In genomic region chr2:130185436-130185835, GRCh38 we compare ENCODE assay signal across 19 cellular contexts. TPM values are rescaled to one million over a fixed set of nuclear protein-coding genes. Genes with fewer than 3 reads are reported as not detected.
DNase-seq lines count a peak whose midpoint lies in the region; ATAC-seq and TF ChIP-seq lines count a peak whose summit lies in the region.
"Had no signal": no experiment of that assay in that cellular context is flagged by ENCODE, and none has a peak within 500 bp of the region (broad histone marks: within the 10 kb centered on the region; RNA-seq: fewer than 3 reads in every experiment).

No MANE protein-coding gene starts in this region.

- H3K9me3 Mint-ChIP-seq in activated CD4-positive, alpha-beta T cell treated with anti-CD3 and anti-CD28 coated beads, Interleukin-2, amount 10 ng/mL, durations not matched to agents 24 days and 14 days, result no peaks in the 10 kb centered on the region
- H3K9me3 Mint-ChIP-seq in HFFc6 (no peaks in the 10 kb centered on the region), glutamatergic neuron (ENCODE audit: unreplicated experiment) (peaks cover 5% of the 10 kb centered on the region)
- no peaks in the 10 kb centered on the region for H3K9me3 Mint-ChIP-seq in stimulated activated effector memory CD8-positive, alpha-beta T cell treated with anti-CD3 and anti-CD28 coated beads, Interleukin-12 subunit alpha, Interleukin-12 subunit beta, amount 100 ng/mL, for 72 hours
- H3K9me3 Mint-ChIP-seq in activated T-cell treated with anti-CD3 and anti-CD28 coated beads, Interleukin-2, amount 50 U/mL, for 4 hours, result no peaks in the 10 kb centered on the region

- H3K4me3 Mint-ChIP-seq in activated CD4-positive, alpha-beta T cell treated with anti-CD3 and anti-CD28 coated beads, Interleukin-2, amount 10 ng/mL, durations not matched to agents 24 days and 14 days, result no peak overlapping the region
- H3K4me3 Mint-ChIP-seq in HFFc6 (no peak overlapping the region), glutamatergic neuron (ENCODE audit: unreplicated experiment) (no peak overlapping the region)
- no peak overlapping the region for H3K4me3 Mint-ChIP-seq in stimulated activated effector memory CD8-positive, alpha-beta T cell treated with anti-CD3 and anti-CD28 coated beads, Interleukin-12 subunit alpha, Interleukin-12 subunit beta, amount 100 ng/mL, for 72 hours
- H3K4me3 Mint-ChIP-seq in activated T-cell treated with anti-CD3 and anti-CD28 coated beads, Interleukin-2, amount 50 U/mL, for 4 hours, result no peak overlapping the region

- no peak for DNase-seq in activated CD4-positive, alpha-beta T cell treated with anti-CD3 and anti-CD28 coated beads, Interleukin-2, amount 10 ng/mL, durations not matched to agents 24 days and 14 days
- DNase-seq in activated CD4-positive, alpha-beta T cell treated with anti-CD3 and anti-CD28 coated beads for 4 hours, result no peak
- DNase-seq in HFFc6 (no peak), glutamatergic neuron (no peak), NCI-H1417 (lab: John Stamatoyannopoulos, UW) (no peak)
- no peak for DNase-seq in stimulated activated effector memory CD8-positive, alpha-beta T cell treated with anti-CD3 and anti-CD28 coated beads, Interleukin-12 subunit alpha, Interleukin-12 subunit beta, amount 100 ng/mL, for 72 hours (ENCODE audit: low spot score in 2 of 2)
- DNase-seq in activated T-cell treated with anti-CD3 and anti-CD28 coated beads, Interleukin-2, amount 50 U/mL, for 4 hours, result no peak
- DNase-seq: GF-D8, GOT3, KG1, NCI-H1048, NCI-H146, NCI-H2081, NCI-H748 treated with DMSO at 0.1 percent for 48 hours, PC-9 had no signal

- H3K4me1 Mint-ChIP-seq in activated CD4-positive, alpha-beta T cell treated with anti-CD3 and anti-CD28 coated beads, Interleukin-2, amount 10 ng/mL, durations not matched to agents 24 days and 14 days, result peaks cover 7% of the 10 kb centered on the region
- peaks cover 25% of the 10 kb centered on the region for H3K4me1 Mint-ChIP-seq in HFFc6 (ENCODE audit: low read depth)
- peaks cover 20% of the 10 kb centered on the region for H3K4me1 Mint-ChIP-seq in glutamatergic neuron (ENCODE audit: low read depth, unreplicated experiment)
- H3K4me1 Mint-ChIP-seq in stimulated activated effector memory CD8-positive, alpha-beta T cell treated with anti-CD3 and anti-CD28 coated beads, Interleukin-12 subunit alpha, Interleukin-12 subunit beta, amount 100 ng/mL, for 72 hours, result peaks cover 24% of the 10 kb centered on the region
- H3K4me1 Mint-ChIP-seq in activated T-cell treated with anti-CD3 and anti-CD28 coated beads, Interleukin-2, amount 50 U/mL, for 4 hours (ENCODE audit: low read depth), result peaks cover 16% of the 10 kb centered on the region

- TF ChIP-seq CTCF in HFFc6 (IDR thresholded peaks at IDR 0.05), result no peak
- no peak for TF ChIP-seq CTCF in glutamatergic neuron (IDR thresholded peaks at IDR 0.05; ENCODE audit: partially characterized antibody, unreplicated experiment)

- intact Hi-C loops in activated CD4-positive, alpha-beta T cell treated with anti-CD3 and anti-CD28 coated beads, Interleukin-2, amount 10 ng/mL, durations not matched to agents 24 days and 14 days (cut with micrococcal nuclease), result no loop called here

- peak overlapping the region; percentile 58 for H3K27ac Mint-ChIP-seq in activated CD4-positive, alpha-beta T cell treated with anti-CD3 and anti-CD28 coated beads, Interleukin-2, amount 10 ng/mL, durations not matched to agents 24 days and 14 days
- H3K27ac Mint-ChIP-seq in HFFc6, result peak overlapping the region; percentile 58
- peak overlapping the region; percentile 28 for H3K27ac Mint-ChIP-seq in glutamatergic neuron (ENCODE audit: unreplicated experiment)
- peak overlapping the region; percentile 89 for H3K27ac Mint-ChIP-seq in stimulated activated effector memory CD8-positive, alpha-beta T cell treated with anti-CD3 and anti-CD28 coated beads, Interleukin-12 subunit alpha, Interleukin-12 subunit beta, amount 100 ng/mL, for 72 hours

- no peaks in the 10 kb centered on the region for H3K27me3 Mint-ChIP-seq in activated CD4-positive, alpha-beta T cell treated with anti-CD3 and anti-CD28 coated beads, Interleukin-2, amount 10 ng/mL, durations not matched to agents 24 days and 14 days
- H3K27me3 Mint-ChIP-seq in HFFc6 (ENCODE audit: insufficient read depth) (peaks cover 2% of the 10 kb centered on the region), glutamatergic neuron (ENCODE audit: unreplicated experiment) (peaks cover 14% of the 10 kb centered on the region)
- H3K27me3 Mint-ChIP-seq in activated T-cell treated with anti-CD3 and anti-CD28 coated beads, Interleukin-2, amount 50 U/mL, for 4 hours (ENCODE audit: low read depth), result no peaks in the 10 kb centered on the region

- peaks cover 20% of the 10 kb centered on the region for H3K36me3 Mint-ChIP-seq in activated CD4-positive, alpha-beta T cell treated with anti-CD3 and anti-CD28 coated beads, Interleukin-2, amount 10 ng/mL, durations not matched to agents 24 days and 14 days (ENCODE audit: low read depth)
- peaks cover 6% of the 10 kb centered on the region; the same call in 1 of the 2 replicates for H3K36me3 Mint-ChIP-seq in HFFc6 (ENCODE audit: low read depth)
- H3K36me3 Mint-ChIP-seq in glutamatergic neuron (ENCODE audit: unreplicated experiment), result no peaks in the 10 kb centered on the region
- H3K36me3 Mint-ChIP-seq in stimulated activated effector memory CD8-positive, alpha-beta T cell treated with anti-CD3 and anti-CD28 coated beads, Interleukin-12 subunit alpha, Interleukin-12 subunit beta, amount 100 ng/mL, for 72 hours, result peaks cover 36% of the 10 kb centered on the region
- peaks cover 3% of the 10 kb centered on the region for H3K36me3 Mint-ChIP-seq in activated T-cell treated with anti-CD3 and anti-CD28 coated beads, Interleukin-2, amount 50 U/mL, for 4 hours (ENCODE audit: insufficient read depth)

- ATAC-seq in stimulated activated effector memory CD8-positive, alpha-beta T cell treated with anti-CD3 and anti-CD28 coated beads, Interleukin-12 subunit alpha, Interleukin-12 subunit beta, amount 100 ng/mL, for 72 hours, result no peak
- ATAC-seq in activated T-cell treated with anti-CD3 and anti-CD28 coated beads, Interleukin-2, amount 50 U/mL, for 4 hours, result no peak
- no peak for ATAC-seq in GM19455 (IDR thresholded peaks at IDR 0.05; ENCODE audit: unreplicated experiment)

RNA-seq across cellular contexts. Expression of gene MZT2B, which starts 3.4 kb away (rescaled TPM):
- 312 and 329 TPM in 2 replicates for total RNA-seq in activated CD4-positive, alpha-beta T cell treated with anti-CD3 and anti-CD28 coated beads, Interleukin-2, amount 10 ng/mL, durations not matched to agents 24 days and 14 days
- total RNA-seq in HFFc6 (2021; fragmentation: NEBNext Ultra II Directional; extraction: Animal tissue kit (Norgen Biotek cat#: 25700)), result 100 to 1,000 TPM; 259 to 361 (median 309) TPM
- total RNA-seq in glutamatergic neuron (ENCODE audit: unreplicated experiment), result 172 TPM
- 100 to 1,000 TPM; 263 to 292 (median 276) TPM for total RNA-seq in activated T-cell treated with anti-CD3 and anti-CD28 coated beads, Interleukin-2, amount 50 U/mL, for 4 hours

RNA-seq across cellular contexts. Expression of gene SMPD4, which starts 4.0 kb away (rescaled TPM):
- total RNA-seq in activated CD4-positive, alpha-beta T cell treated with anti-CD3 and anti-CD28 coated beads, Interleukin-2, amount 10 ng/mL, durations not matched to agents 24 days and 14 days, result 86.0 and 91.1 TPM in 2 replicates
- total RNA-seq in HFFc6 (2021; fragmentation: NEBNext Ultra II Directional; extraction: Animal tissue kit (Norgen Biotek cat#: 25700)), result 10 to 100 TPM; 59.9 to 75.3 (median 64.6) TPM
- 83.4 TPM for total RNA-seq in glutamatergic neuron (ENCODE audit: unreplicated experiment)
- total RNA-seq in activated T-cell treated with anti-CD3 and anti-CD28 coated beads, Interleukin-2, amount 50 U/mL, for 4 hours, result 100 to 1,000 TPM; 102 to 113 (median 103) TPM

RNA-seq across cellular contexts. Expression of gene TUBA3E, which starts 12.8 kb away (rescaled TPM):
- total RNA-seq in activated CD4-positive, alpha-beta T cell treated with anti-CD3 and anti-CD28 coated beads, Interleukin-2, amount 10 ng/mL, durations not matched to agents 24 days and 14 days, result not detected in 2 replicates
- total RNA-seq in HFFc6 (2021; fragmentation: NEBNext Ultra II Directional; extraction: Animal tissue kit (Norgen Biotek cat#: 25700)), result not detected
- not detected for total RNA-seq in glutamatergic neuron (ENCODE audit: unreplicated experiment)
- not detected for total RNA-seq in activated T-cell treated with anti-CD3 and anti-CD28 coated beads, Interleukin-2, amount 50 U/mL, for 4 hours
- total RNA-seq: A172, M059J, NCI-H460, PC-9 had no signal

RNA-seq across cellular contexts. Expression of gene CCDC74B, which starts 40.5 kb away (rescaled TPM):
- 1.2 and 1.4 TPM in 2 replicates for total RNA-seq in activated CD4-positive, alpha-beta T cell treated with anti-CD3 and anti-CD28 coated beads, Interleukin-2, amount 10 ng/mL, durations not matched to agents 24 days and 14 days
- 1 to 10 TPM; 3.1 to 6.3 (median 5.0) TPM for total RNA-seq in HFFc6 (2021; fragmentation: NEBNext Ultra II Directional; extraction: Animal tissue kit (Norgen Biotek cat#: 25700))
- 0.29 TPM for total RNA-seq in glutamatergic neuron (ENCODE audit: unreplicated experiment)
- under 1 TPM; 0.23 to 0.43 (median 0.29) TPM for total RNA-seq in activated T-cell treated with anti-CD3 and anti-CD28 coated beads, Interleukin-2, amount 50 U/mL, for 4 hours

RNA-seq across cellular contexts. Expression of gene POTEF, which starts 56.4 kb away (rescaled TPM):
- total RNA-seq in activated CD4-positive, alpha-beta T cell treated with anti-CD3 and anti-CD28 coated beads, Interleukin-2, amount 10 ng/mL, durations not matched to agents 24 days and 14 days, result not detected in 2 replicates
- total RNA-seq in HFFc6 (2021; fragmentation: NEBNext Ultra II Directional; extraction: Animal tissue kit (Norgen Biotek cat#: 25700)), result not detected
- 12.8 TPM for total RNA-seq in glutamatergic neuron (ENCODE audit: unreplicated experiment)
- total RNA-seq in activated T-cell treated with anti-CD3 and anti-CD28 coated beads, Interleukin-2, amount 50 U/mL, for 4 hours, result not detected
- total RNA-seq: A172, M059J, NCI-H460, PC-9 had no signal

Comparison
In these comparisons a context has a peak if more than half of its experiments do, and no peak if none do; other contexts are left out.
1. H3K27ac Mint-ChIP-seq: peak in every context shown above with its lines; median percentile 89 in stimulated activated effector memory CD8-positive, alpha-beta T cell treated with anti-CD3 and anti-CD28 coated beads, Interleukin-12 subunit alpha, Interleukin-12 subunit beta, amount 100 ng/mL, for 72 hours; 58 in activated CD4-positive, alpha-beta T cell treated with anti-CD3 and anti-CD28 coated beads, Interleukin-2, amount 10 ng/mL, durations not matched to agents 24 days and 14 days; 58 in HFFc6; 28 in glutamatergic neuron.